In the genomic region with DNA sequence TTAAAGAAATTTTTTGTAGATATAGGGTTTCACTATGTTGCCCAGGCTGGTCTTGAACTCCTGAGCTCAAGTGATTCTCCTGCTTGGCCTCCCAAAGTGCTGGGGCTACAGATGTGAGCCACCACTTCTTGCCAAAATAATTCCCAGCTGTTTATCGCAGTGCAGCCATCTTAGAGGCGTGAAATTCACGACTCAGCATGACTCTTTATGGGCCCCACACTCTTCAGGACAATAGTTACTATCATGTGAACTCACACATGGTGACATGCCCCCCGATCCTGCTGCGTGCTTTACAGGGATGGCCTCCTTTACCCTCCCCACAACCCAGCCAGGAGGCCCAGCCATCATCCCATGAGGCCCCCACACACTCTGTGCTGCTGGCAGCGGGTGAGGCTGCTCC, we compare ENCODE assay signal across 23 cellular contexts. TPM values are rescaled to one million over a fixed set of nuclear protein-coding genes. Genes with fewer than 3 reads are reported as not detected.
DNase-seq lines count a peak whose midpoint lies in the region; ATAC-seq, FAIRE-seq and TF ChIP-seq lines count a peak whose summit lies in the region.
"Had no signal": no experiment of that assay in that cellular context is flagged by ENCODE, and none has a peak within 500 bp of the region (broad histone marks: within the 10 kb centered on the region; RNA-seq: fewer than 3 reads in every experiment).

No MANE protein-coding gene starts in this region.

- H4K20me1 ChIP-seq in HepG2 (ENCODE audit: insufficient read depth, low read length): peaks cover 18% of the 10 kb centered on the region; the same call in 1 of the 2 replicates

- no peak overlapping the region for H3K9ac ChIP-seq in HepG2 (ENCODE audit: insufficient read depth, low read depth, low read length)

- H3K79me2 ChIP-seq in HepG2 (ENCODE audit: insufficient read depth, low read length): peaks cover 57% of the 10 kb centered on the region

- TF ChIP-seq POLR2A in HepG2 (IDR thresholded peaks at IDR 0.05; ENCODE audit: insufficient read depth in 1 of 2, low read depth in 2 of 2, low read length in 2 of 2): no peak
- no peak for TF ChIP-seq POLR2A in right lobe of liver (IDR thresholded peaks at IDR 0.05)

- POLR2A ChIA-PET in HepG2 (lab: Yijun Ruan, JAX): interaction anchor here (1.2 to 1.6 kb wide), 2 partner anchors 13 to 22 kb away, joined by 4 to 8 read pairs; no protein-coding TSS in a partner anchor

- peak overlapping the region; percentile 12 for H3K27ac ChIP-seq in HepG2 (ENCODE audit: extremely low read length, insufficient read depth, low read length)
- H3K27ac ChIP-seq in right lobe of liver: no peak overlapping the region
- H3K27ac ChIP-seq: esophagus muscularis mucosa, SJSA1, vagina had no signal

- H3K27ac Mint-ChIP-seq in brain: peak overlapping the region in 3 of 5 experiments; percentile 22 to 63 (median 49)
- H3K27ac Mint-ChIP-seq: activated naive CD8-positive, alpha-beta T cell treated with anti-CD3 and anti-CD28 coated beads, Interleukin-2, amount 10 ng/mL, durations not matched to agents 7 days and 5 days; T-helper 2 cell treated with Interferon-gamma antibody and Interleukin-4, amounts not matched to agents 5 μg/mL and 100 μg/mL, for 36 hours had no signal

- CTCF ChIA-PET in HepG2 (lab: Yijun Ruan, JAX; ENCODE audit: low intra/inter-chr PET ratio, low total read pairs): no interaction called here

- peaks cover 0 to 2% (median 0%) of the 10 kb centered on the region in 5 experiments for H3K9me3 Mint-ChIP-seq in brain
- H3K9me3 Mint-ChIP-seq: activated naive CD8-positive, alpha-beta T cell treated with anti-CD3 and anti-CD28 coated beads, Interleukin-2, amount 10 ng/mL, durations not matched to agents 7 days and 5 days; T-helper 2 cell treated with Interferon-gamma antibody and Interleukin-4, amounts not matched to agents 5 μg/mL and 100 μg/mL, for 36 hours had no signal

- TF ChIP-seq RAD21 in HepG2 (CRISPR knock-in tag; IDR thresholded peaks at IDR 0.05): no peak

- no peak overlapping the region for H3K4me2 ChIP-seq in HepG2 (ENCODE audit: low read depth, low read length)

- H3K27me3 ChIP-seq in HepG2 (ENCODE audit: control insufficient read depth in 1 of 2, insufficient read depth in 2 of 2, low read length in 2 of 2): no peaks in the 10 kb centered on the region; a peak in 1 of 5 replicates
- H3K27me3 ChIP-seq in right lobe of liver: no peaks in the 10 kb centered on the region
- H3K27me3 ChIP-seq: esophagus muscularis mucosa, SJSA1, vagina had no signal

- H3K4me1 Mint-ChIP-seq in brain: peaks cover 45% of the 10 kb centered on the region

- ATAC-seq in HepG2: no peak
- no peak for ATAC-seq in right lobe of liver
- ATAC-seq in HG03095 (IDR thresholded peaks at IDR 0.05; ENCODE audit: unreplicated experiment): no peak
- ATAC-seq: HCT116, left ventricle myocardium superior had no signal

- TF ChIP-seq CTCF in HepG2 (CRISPR knock-in tag; IDR thresholded peaks at IDR 0.05) (no peak), right lobe of liver (IDR thresholded peaks at IDR 0.05) (no peak), brain (conservative IDR thresholded peaks at IDR 0.05) (no peak)

- H3K4me3 ChIP-seq in HepG2 (replicated peaks in 1 of 3; ENCODE audit: insufficient read depth in 1 of 3, low read depth in 2 of 3, low read length in 3 of 3) (no peak overlapping the region), right lobe of liver (no peak overlapping the region)
- H3K4me3 ChIP-seq: esophagus muscularis mucosa, SJSA1, vagina had no signal

- peaks cover 32% of the 10 kb centered on the region for H3K36me3 Mint-ChIP-seq in brain

- H3K36me3 ChIP-seq in HepG2 (replicated peaks in 1 of 2; ENCODE audit: control insufficient read depth in 1 of 2, insufficient read depth in 2 of 2, low read length in 2 of 2) (peaks cover 21 to 48% of the 10 kb centered on the region in 2 experiments), right lobe of liver (peaks cover 0 to 55% (median 8%) of the 10 kb centered on the region in 4 donors)

- DNase-seq in HepG2 (ENCODE audit: low spot score) (no peak), right lobe of liver (no peak), NCI-H1417 treated with DMSO at 0.1 percent for 48 hours (lab: John Stamatoyannopoulos, UW) (no peak)
- DNase-seq in activated CD4-positive, alpha-beta T cell treated with anti-CD3 and anti-CD28 coated beads for 1 hour: no peak
- DNase-seq: activated CD4-positive, CD25-positive, alpha-beta regulatory T cell; activated CD8-positive, alpha-beta memory T cell treated with anti-CD3 and anti-CD28 coated beads, Interleukin-2, amount 50 U/mL, for 4 hours; activated naive CD8-positive, alpha-beta T cell treated with anti-CD3 and anti-CD28 coated beads, Interleukin-2, amount 10 ng/mL, durations not matched to agents 7 days and 5 days; COR-L47; left ventricle myocardium superior; NCI-H1436 treated with DMSO at 0.1 percent for 48 hours; NCI-H2171 treated with DMSO at 0.1 percent for 48 hours; NCI-H774; stimulated activated CD4-positive, alpha-beta T cell treated with anti-CD3 and anti-CD28 coated beads, Interleukin-2, amount 100 ng/mL, for 24 hours had no signal

- peaks cover 10% of the 10 kb centered on the region for H3K27me3 Mint-ChIP-seq in brain
- H3K27me3 Mint-ChIP-seq: activated naive CD8-positive, alpha-beta T cell treated with anti-CD3 and anti-CD28 coated beads, Interleukin-2, amount 10 ng/mL, durations not matched to agents 7 days and 5 days had no signal

- BruUV-seq in HepG2 (replicated peaks; lab: Mats Ljungman, UMichigan): no TSS peak

- intact Hi-C loops in HepG2 (cut with micrococcal nuclease; ENCODE audit: unreplicated experiment): no loop called here
- intact Hi-C loops in right lobe of liver (cut with DNase I): no loop called here

- no peak for FAIRE-seq in HepG2 (lab: Jason Lieb, UNC)
- FAIRE-seq: bronchial epithelial cell had no signal

- peak overlapping the region in 1 of 5 experiments; percentile 67 for H3K4me3 Mint-ChIP-seq in brain
- H3K4me3 Mint-ChIP-seq: activated naive CD8-positive, alpha-beta T cell treated with anti-CD3 and anti-CD28 coated beads, Interleukin-2, amount 10 ng/mL, durations not matched to agents 7 days and 5 days; T-helper 2 cell treated with Interferon-gamma antibody and Interleukin-4, amounts not matched to agents 5 μg/mL and 100 μg/mL, for 36 hours had no signal

- H3K9me3 ChIP-seq in HepG2 (ENCODE audit: low read length) (no peaks in the 10 kb centered on the region), right lobe of liver (no peaks in the 10 kb centered on the region)
- H3K9me3 ChIP-seq: esophagus muscularis mucosa, SJSA1, vagina had no signal

- H2AFZ ChIP-seq in HepG2 (ENCODE audit: low read length): no peak overlapping the region

- in situ Hi-C loops in HepG2 (cut with HindIII; ENCODE audit: extremely low pct_ligation_motif_present, low pct_unique_long_range_greater_than_20kb): no loop called here

- 98% methylated on average over 5 of the region's 6 CpGs for WGBS in HepG2 (ENCODE audit: low lambda C conversion rate)
- WGBS in right lobe of liver (ENCODE audit: insufficient coverage, low coverage, low lambda C conversion rate, missing lambda C conversion rate): no CpG with 5 or more reads among the region's 6 CpGs

- TF ChIP-seq EP300 in HepG2 (IDR thresholded peaks at IDR 0.05; ENCODE audit: low read depth in 2 of 2, low read length in 2 of 2): no peak
- no peak for TF ChIP-seq EP300 in HepG2 (CRISPR knock-in tag; IDR thresholded peaks at IDR 0.05; ENCODE audit: borderline replicate concordance)

- H3K4me1 ChIP-seq in HepG2 (ENCODE audit: insufficient read depth, low read length) (peaks cover 40% of the 10 kb centered on the region), right lobe of liver (peaks cover 0 to 21% (median 7%) of the 10 kb centered on the region in 4 donors)

RNA-seq across cellular contexts. Expression of gene COX19, which starts 4.6 kb away (rescaled TPM):
- total RNA-seq in HepG2 (2016; rRNA removed; fragmentation: Illumina TruSeq; extraction: Trizol) (6.5 and 11.5 TPM in 2 replicates), right lobe of liver (1 to 10 TPM; 3.2 to 6.5 (median 4.0) TPM)
- 2.6 and 3.0 TPM in 2 replicates for total RNA-seq in HepG2 (2016; cell fraction: cytosol; rRNA removed; fragmentation: Illumina TruSeq; extraction: Trizol; ENCODE audit: low read depth)
- total RNA-seq in HepG2 (2016; cell fraction: insoluble cytoplasmic fraction; rRNA removed; fragmentation: Illumina TruSeq; extraction: Trizol): 7.4 and 15.2 TPM in 2 replicates
- total RNA-seq in HepG2 (2016; cell fraction: membrane; rRNA removed; fragmentation: Illumina TruSeq; extraction: Trizol): 7.6 and 8.2 TPM in 2 replicates
- 21.5 and 23.4 TPM in 2 replicates for total RNA-seq in HepG2 (2016; cell fraction: nucleus; rRNA removed; fragmentation: Illumina TruSeq; extraction: Trizol)
- polyA plus RNA-seq in HepG2 (2011; rRNA removed) (21.0 and 21.7 TPM in 2 replicates), brain (ENCODE audit: insufficient read depth, low read depth, low replicate concordance) (2.4 TPM)
- 12.5 and 14.3 TPM in 2 replicates for polyA plus RNA-seq in HepG2 (2011; cell fraction: cytosol; rRNA removed)
- polyA plus RNA-seq in HepG2 (2011; cell fraction: nucleus; rRNA removed): 59.5 and 79.7 TPM in 2 replicates
- polyA plus RNA-seq in HepG2 (2012): 14.5 and 16.2 TPM in 2 replicates
- 2.2 and 2.3 TPM in 2 replicates for polyA plus RNA-seq in HepG2 (2016; cell fraction: cytosol; fragmentation: Illumina TruSeq; extraction: Trizol; ENCODE audit: low read depth)
- polyA plus RNA-seq in HepG2 (2016; cell fraction: insoluble cytoplasmic fraction; fragmentation: Illumina TruSeq; extraction: Trizol; ENCODE audit: low read depth): 11.0 and 11.3 TPM in 2 replicates
- 3.6 and 3.8 TPM in 2 replicates for polyA plus RNA-seq in HepG2 (2016; cell fraction: membrane; fragmentation: Illumina TruSeq; extraction: Trizol; ENCODE audit: low read depth)
- polyA plus RNA-seq in HepG2 (2016; cell fraction: nucleus; fragmentation: Illumina TruSeq; extraction: Trizol; ENCODE audit: insufficient read depth, low read depth): 32.8 and 35.0 TPM in 2 replicates
- 12.8 and 23.5 TPM in 2 replicates for polyA minus RNA-seq in HepG2 (2011; rRNA and poly(A)+ RNA removed; ENCODE audit: low replicate concordance)
- polyA minus RNA-seq in HepG2 (2011; cell fraction: cytosol; rRNA and poly(A)+ RNA removed): 3.6 and 5.4 TPM in 2 replicates
- 50.6 and 61.9 TPM in 2 replicates for polyA minus RNA-seq in HepG2 (2011; cell fraction: nucleus; rRNA and poly(A)+ RNA removed)

RNA-seq across cellular contexts. Expression of gene CYP2W1, which starts 12.2 kb away (rescaled TPM):
- 11.7 and 31.7 TPM in 2 replicates for total RNA-seq in HepG2 (2016; rRNA removed; fragmentation: Illumina TruSeq; extraction: Trizol)
- total RNA-seq in HepG2 (2016; cell fraction: cytosol; rRNA removed; fragmentation: Illumina TruSeq; extraction: Trizol; ENCODE audit: low read depth): 6.8 and 8.3 TPM in 2 replicates
- 10.2 and 31.7 TPM in 2 replicates for total RNA-seq in HepG2 (2016; cell fraction: insoluble cytoplasmic fraction; rRNA removed; fragmentation: Illumina TruSeq; extraction: Trizol)
- total RNA-seq in HepG2 (2016; cell fraction: membrane; rRNA removed; fragmentation: Illumina TruSeq; extraction: Trizol): 10.9 and 11.0 TPM in 2 replicates
- total RNA-seq in HepG2 (2016; cell fraction: nucleus; rRNA removed; fragmentation: Illumina TruSeq; extraction: Trizol): 35.8 and 47.0 TPM in 2 replicates
- 19.5 and 32.7 TPM in 2 replicates for polyA plus RNA-seq in HepG2 (2011; rRNA removed)
- 9.5 and 22.3 TPM in 2 replicates for polyA plus RNA-seq in HepG2 (2011; cell fraction: cytosol; rRNA removed)
- polyA plus RNA-seq in HepG2 (2011; cell fraction: nucleus; rRNA removed): 171 and 205 TPM in 2 replicates
- polyA plus RNA-seq in HepG2 (2012): 20.0 and 28.3 TPM in 2 replicates
- 5.5 and 6.2 TPM in 2 replicates for polyA plus RNA-seq in HepG2 (2016; cell fraction: cytosol; fragmentation: Illumina TruSeq; extraction: Trizol; ENCODE audit: low read depth)
- 14.3 and 20.7 TPM in 2 replicates for polyA plus RNA-seq in HepG2 (2016; cell fraction: insoluble cytoplasmic fraction; fragmentation: Illumina TruSeq; extraction: Trizol; ENCODE audit: low read depth)
- 8.5 and 9.6 TPM in 2 replicates for polyA plus RNA-seq in HepG2 (2016; cell fraction: membrane; fragmentation: Illumina TruSeq; extraction: Trizol; ENCODE audit: low read depth)
- polyA plus RNA-seq in HepG2 (2016; cell fraction: nucleus; fragmentation: Illumina TruSeq; extraction: Trizol; ENCODE audit: insufficient read depth, low read depth): 135 and 137 TPM in 2 replicates
- polyA minus RNA-seq in HepG2 (2011; rRNA and poly(A)+ RNA removed; ENCODE audit: low replicate concordance): 66.3 TPM in 1 of 2 replicates, not detected in the other
- polyA minus RNA-seq in HepG2 (2011; cell fraction: cytosol; rRNA and poly(A)+ RNA removed): 26.5 and 32.3 TPM in 2 replicates
- 88.4 and 113 TPM in 2 replicates for polyA minus RNA-seq in HepG2 (2011; cell fraction: nucleus; rRNA and poly(A)+ RNA removed)
- not detected for total RNA-seq in right lobe of liver
- polyA plus RNA-seq in brain (ENCODE audit: insufficient read depth, low read depth, low replicate concordance): not detected
- total RNA-seq: activated naive CD8-positive, alpha-beta T cell treated with anti-CD3 and anti-CD28 coated beads, Interleukin-2, amount 10 ng/mL, durations not matched to agents 7 days and 5 days; bronchial epithelial cell; glomerular endothelial cell; left ventricle myocardium superior; osteocyte; SJSA1 had no signal

RNA-seq across cellular contexts. Expression of gene ADAP1, which starts 16.3 kb away (rescaled TPM):
- 18.3 and 24.6 TPM in 2 replicates for total RNA-seq in HepG2 (2016; rRNA removed; fragmentation: Illumina TruSeq; extraction: Trizol)
- total RNA-seq in HepG2 (2016; cell fraction: cytosol; rRNA removed; fragmentation: Illumina TruSeq; extraction: Trizol; ENCODE audit: low read depth): 23.5 and 25.0 TPM in 2 replicates
- total RNA-seq in HepG2 (2016; cell fraction: insoluble cytoplasmic fraction; rRNA removed; fragmentation: Illumina TruSeq; extraction: Trizol): 16.6 and 27.2 TPM in 2 replicates
- 46.3 and 47.4 TPM in 2 replicates for total RNA-seq in HepG2 (2016; cell fraction: membrane; rRNA removed; fragmentation: Illumina TruSeq; extraction: Trizol)
- 13.2 TPM in 2 replicates for total RNA-seq in HepG2 (2016; cell fraction: nucleus; rRNA removed; fragmentation: Illumina TruSeq; extraction: Trizol)
- polyA plus RNA-seq in HepG2 (2011; rRNA removed): 10.5 and 15.0 TPM in 2 replicates
- 11.8 and 14.5 TPM in 2 replicates for polyA plus RNA-seq in HepG2 (2011; cell fraction: cytosol; rRNA removed)
- 19.8 and 24.0 TPM in 2 replicates for polyA plus RNA-seq in HepG2 (2011; cell fraction: nucleus; rRNA removed)
- 15.3 and 21.4 TPM in 2 replicates for polyA plus RNA-seq in HepG2 (2012)
- polyA plus RNA-seq in HepG2 (2016; cell fraction: cytosol; fragmentation: Illumina TruSeq; extraction: Trizol; ENCODE audit: low read depth): 24.2 and 28.1 TPM in 2 replicates
- 17.0 and 28.9 TPM in 2 replicates for polyA plus RNA-seq in HepG2 (2016; cell fraction: insoluble cytoplasmic fraction; fragmentation: Illumina TruSeq; extraction: Trizol; ENCODE audit: low read depth)
- polyA plus RNA-seq in HepG2 (2016; cell fraction: membrane; fragmentation: Illumina TruSeq; extraction: Trizol; ENCODE audit: low read depth): 45.2 and 45.4 TPM in 2 replicates
- 26.8 and 30.8 TPM in 2 replicates for polyA plus RNA-seq in HepG2 (2016; cell fraction: nucleus; fragmentation: Illumina TruSeq; extraction: Trizol; ENCODE audit: insufficient read depth, low read depth)
- polyA minus RNA-seq in HepG2 (2011; rRNA and poly(A)+ RNA removed; ENCODE audit: low replicate concordance): 3.5 and 14.9 TPM in 2 replicates
- polyA minus RNA-seq in HepG2 (2011; cell fraction: cytosol; rRNA and poly(A)+ RNA removed): 7.5 and 11.2 TPM in 2 replicates
- 5.2 and 7.6 TPM in 2 replicates for polyA minus RNA-seq in HepG2 (2011; cell fraction: nucleus; rRNA and poly(A)+ RNA removed)
- 1 to 10 TPM; 1.4 to 4.2 (median 2.7) TPM for total RNA-seq in right lobe of liver
- polyA plus RNA-seq in brain (ENCODE audit: insufficient read depth, low read depth, low replicate concordance): 60.1 TPM

Comparison
In these comparisons a context has a peak if more than half of its experiments do, and no peak if none do; other contexts are left out.
1. RNA of gene CYP2W1, which starts 12.2 kb away (total RNA-seq): 6.8 to 47.0 TPM in HepG2; not detected in right lobe of liver; every median in the first group is over 4 times any median in the second.